In genomic region chr13:49669735-49670309, GRCh38 we compare ENCODE assay signal across 1 cellular context.
TF ChIP-seq lines count a peak whose summit lies in the region.

No MANE protein-coding gene starts in this region.

TF ChIP-seq in GM12878, 131 proteins besides CTCF, POLR2A, EP300 and RAD21 (continued from another document):
- TF ChIP-seq PRDM15 (CRISPR knock-in tag; IDR thresholded peaks at IDR 0.05) (no peak), SUZ12 (IDR thresholded peaks at IDR 0.05; ENCODE audit: unreplicated experiment) (no peak), IRF4 (IDR thresholded peaks at IDR 0.05; ENCODE audit: low read depth, low read length) (0 out of 2 replicates have a peak, but pooled peaks have one; percentile 51), IKZF2 (IDR thresholded peaks at IDR 0.05) (peak; percentile 33 to 57; a peak in 3 of 4 replicates)
- TF ChIP-seq, protein P1, sequence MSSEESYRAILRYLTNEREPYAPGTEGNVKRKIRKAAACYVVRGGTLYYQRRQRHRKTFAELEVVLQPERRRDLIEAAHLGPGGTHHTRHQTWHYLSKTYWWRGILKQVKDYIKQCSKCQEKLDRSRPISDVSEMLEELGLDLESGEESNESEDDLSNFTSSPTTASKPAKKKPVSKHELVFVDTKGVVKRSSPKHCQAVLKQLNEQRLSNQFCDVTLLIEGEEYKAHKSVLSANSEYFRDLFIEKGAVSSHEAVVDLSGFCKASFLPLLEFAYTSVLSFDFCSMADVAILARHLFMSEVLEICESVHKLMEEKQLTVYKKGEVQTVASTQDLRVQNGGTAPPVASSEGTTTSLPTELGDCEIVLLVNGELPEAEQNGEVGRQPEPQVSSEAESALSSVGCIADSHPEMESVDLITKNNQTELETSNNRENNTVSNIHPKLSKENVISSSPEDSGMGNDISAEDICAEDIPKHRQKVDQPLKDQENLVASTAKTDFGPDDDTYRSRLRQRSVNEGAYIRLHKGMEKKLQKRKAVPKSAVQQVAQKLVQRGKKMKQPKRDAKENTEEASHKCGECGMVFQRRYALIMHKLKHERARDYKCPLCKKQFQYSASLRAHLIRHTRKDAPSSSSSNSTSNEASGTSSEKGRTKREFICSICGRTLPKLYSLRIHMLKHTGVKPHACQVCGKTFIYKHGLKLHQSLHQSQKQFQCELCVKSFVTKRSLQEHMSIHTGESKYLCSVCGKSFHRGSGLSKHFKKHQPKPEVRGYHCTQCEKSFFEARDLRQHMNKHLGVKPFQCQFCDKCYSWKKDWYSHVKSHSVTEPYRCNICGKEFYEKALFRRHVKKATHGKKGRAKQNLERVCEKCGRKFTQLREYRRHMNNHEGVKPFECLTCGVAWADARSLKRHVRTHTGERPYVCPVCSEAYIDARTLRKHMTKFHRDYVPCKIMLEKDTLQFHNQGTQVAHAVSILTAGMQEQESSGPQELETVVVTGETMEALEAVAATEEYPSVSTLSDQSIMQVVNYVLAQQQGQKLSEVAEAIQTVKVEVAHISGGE (CRISPR knock-in tag; IDR thresholded peaks at IDR 0.05): no peak
